Comparison of ENCODE assay signal across 19 cellular contexts in genomic region chr14:80381964-80382363, GRCh38.
DNase-seq lines count a peak whose midpoint lies in the region; ATAC-seq, FAIRE-seq and TF ChIP-seq lines count a peak whose summit lies in the region.
"Had no signal": no experiment of that assay in that cellular context is flagged by ENCODE, and none has a peak within 500 bp of the region (broad histone marks: within the 10 kb centered on the region; RNA-seq: fewer than 3 reads in every experiment).

No MANE protein-coding gene starts in this region.

- in situ Hi-C loops in IMR-90 (cut with MboI; ENCODE audit: low sequenced_read_pairs): no loop called here

- no peak overlapping the region for H3K4me3 ChIP-seq in IMR-90 (ENCODE audit: insufficient read depth, low read depth, low read length)
- H3K4me3 ChIP-seq in esophagus (ENCODE audit: low read depth in 1 of 2, low read length in 2 of 2): no peak overlapping the region
- H3K4me3 ChIP-seq in keratinocyte (ENCODE audit: control insufficient read depth in 2 of 3, extremely low read depth in 1 of 3, insufficient read depth in 2 of 3, low read depth in 1 of 3, low read length in 3 of 3): no peak overlapping the region
- no peak overlapping the region for H3K4me3 ChIP-seq in suprapubic skin
- H3K4me3 ChIP-seq: BLaER1, GM23248 had no signal

- no peaks in the 10 kb centered on the region for H3K79me1 ChIP-seq in IMR-90 (ENCODE audit: low read depth in 1 of 2, low read length in 2 of 2)

- POLR2A ChIA-PET in IMR-90 (lab: Charles Lee; ENCODE audit: unreplicated experiment): no interaction called here

- H2BK15ac ChIP-seq in IMR-90 (ENCODE audit: low read depth, low read length): no peak overlapping the region

- ATAC-seq in IMR-90 (ENCODE audit: low read depth) (no peak), HG02840 (IDR thresholded peaks at IDR 0.05; ENCODE audit: low FRiP score, unreplicated experiment) (no peak)

- H3K9ac ChIP-seq in IMR-90 (ENCODE audit: low read depth, low read length): no peak overlapping the region
- H3K9ac ChIP-seq in keratinocyte (ENCODE audit: control insufficient read depth, extremely low read depth, insufficient read depth, low read length): no peak overlapping the region
- H3K9ac ChIP-seq: BLaER1, GM23248 had no signal

- H3K4ac ChIP-seq in IMR-90 (ENCODE audit: low read depth, low read length): no peak overlapping the region

- H2BK120ac ChIP-seq in IMR-90 (ENCODE audit: low read depth, low read length): no peak overlapping the region

- H4K91ac ChIP-seq in IMR-90 (ENCODE audit: insufficient read depth, low read depth, low read length): no peak overlapping the region

- no TSS peak for BruUV-seq in IMR-90 (replicated peaks; lab: Mats Ljungman, UMichigan)

- dilution Hi-C loops in IMR-90 (cut with HindIII; ENCODE audit: low sequenced_read_pairs, unreplicated experiment): no loop called here
- dilution Hi-C loops in keratinocyte (cut with MboI; ENCODE audit: extremely low pct_ligation_motif_present, low sequenced_read_pairs): no loop called here

- H3K4me1 ChIP-seq in IMR-90 (ENCODE audit: control insufficient read depth, insufficient read depth, low read length) (no peaks in the 10 kb centered on the region), esophagus (ENCODE audit: control insufficient read depth in 2 of 2, insufficient read depth in 2 of 2, low read length in 1 of 2) (peaks cover 2 to 3% of the 10 kb centered on the region in 2 donors), keratinocyte (ENCODE audit: control insufficient read depth, extremely low read depth, insufficient read depth, low read length) (peaks cover 17% of the 10 kb centered on the region), suprapubic skin (peaks cover 22% of the 10 kb centered on the region)
- H3K4me1 ChIP-seq: BLaER1 had no signal

- peak; percentile 36 for FAIRE-seq in keratinocyte (lab: Jason Lieb, UNC)
- FAIRE-seq: GM12892, GM18507, H54, HTR-8/SVneo had no signal

- 95% methylated on average over 3 of the region's 4 CpGs; no CpG with 5 or more reads in 1 of the 2 experiments for WGBS in IMR-90 (ENCODE audit: extremely low coverage in 2 of 2, insufficient read length in 1 of 2), 2 experiments
- 62 to 67% methylated on average over 4 of the region's 4 CpGs for WGBS in esophagus, 2 donors
- WGBS in suprapubic skin: 57% methylated on average over 4 of the region's 4 CpGs

- H3K56ac ChIP-seq in IMR-90 (ENCODE audit: extremely low read depth, insufficient read depth, low read length): no peak overlapping the region

- intact Hi-C loops in IMR-90 (cut with micrococcal nuclease): no loop called here

- no peaks in the 10 kb centered on the region for H3K79me2 ChIP-seq in keratinocyte (ENCODE audit: control insufficient read depth, insufficient read depth, low read length)

- H3K36me3 ChIP-seq in IMR-90 (ENCODE audit: control insufficient read depth, insufficient read depth, low read length) (no peaks in the 10 kb centered on the region), esophagus (ENCODE audit: control insufficient read depth in 2 of 2, insufficient read depth in 2 of 2, low read length in 1 of 2) (no peaks in the 10 kb centered on the region), keratinocyte (ENCODE audit: control insufficient read depth in 2 of 2, extremely low read depth in 1 of 2, insufficient read depth in 2 of 2, low read length in 2 of 2) (no peaks in the 10 kb centered on the region), suprapubic skin (no peaks in the 10 kb centered on the region)
- H3K36me3 ChIP-seq: BLaER1 had no signal

- CTCF ChIA-PET in IMR-90 (lab: Yijun Ruan, JAX): interaction anchor here (0.5 kb wide), 1 partner anchor 10 kb away, joined by 3 read pairs; no protein-coding TSS in a partner anchor

- H2AFZ ChIP-seq in IMR-90 (replicated peaks; ENCODE audit: low read length, poor library complexity): no peak overlapping the region
- H2AFZ ChIP-seq in keratinocyte (ENCODE audit: control insufficient read depth, low read length): peak overlapping the region; percentile 51
- H2AFZ ChIP-seq: GM23248 had no signal

- no peak for DNase-seq in IMR-90
- no peak for DNase-seq in keratinocyte (ENCODE audit: low read depth, low spot score)
- DNase-seq in suprapubic skin (ENCODE audit: low spot score in 2 of 2): no peak
- DNase-seq in activated CD4-positive, alpha-beta T cell treated with anti-CD3 and anti-CD28 coated beads for 4 hours: no peak
- DNase-seq in nucleus accumbens (lab: John Stamatoyannopoulos, UW): no peak
- DNase-seq: 8988T; CD4-positive, alpha-beta memory T cell; DMS153; DMS79; GDM1; GM23248; HCEC 1CT had no signal

- no peak for TF ChIP-seq EP300 in suprapubic skin (IDR thresholded peaks at IDR 0.05)

- H3K27ac ChIP-seq in IMR-90 (ENCODE audit: insufficient read depth, low read length) (no peak overlapping the region), esophagus (ENCODE audit: low read depth in 2 of 2, low read length in 1 of 2) (peak overlapping the region; percentile 47 to 49), keratinocyte (ENCODE audit: control insufficient read depth, insufficient read depth, low read length) (no peak overlapping the region), suprapubic skin (peak overlapping the region; percentile 69)
- H3K27ac ChIP-seq: BLaER1, GM23248 had no signal

- H3K9me1 ChIP-seq in IMR-90 (ENCODE audit: insufficient read depth, low read length) (no peaks in the 10 kb centered on the region), keratinocyte (ENCODE audit: control insufficient read depth, extremely low read depth, insufficient read depth, low read length) (no peaks in the 10 kb centered on the region)

- H3K9me3 ChIP-seq in IMR-90 (ENCODE audit: control insufficient read depth, insufficient read depth, low read length) (no peaks in the 10 kb centered on the region), esophagus (ENCODE audit: control insufficient read depth in 2 of 2, insufficient read depth in 1 of 2, low read depth in 1 of 2, low read length in 1 of 2) (no peaks in the 10 kb centered on the region), keratinocyte (ENCODE audit: control insufficient read depth, low read depth, low read length) (no peaks in the 10 kb centered on the region), suprapubic skin (no peaks in the 10 kb centered on the region)
- H3K9me3 ChIP-seq: BLaER1 had no signal

- H2AK9ac ChIP-seq in IMR-90 (replicated peaks; ENCODE audit: low read depth, low read length, poor library complexity): no peak overlapping the region

- H4K8ac ChIP-seq in IMR-90 (ENCODE audit: low read depth in 2 of 2, low read length in 2 of 2): no peak overlapping the region

- TF ChIP-seq POLR2A in IMR-90 (IDR thresholded peaks at IDR 0.05; ENCODE audit: low read depth, low read length): no peak
- TF ChIP-seq POLR2A in suprapubic skin (IDR thresholded peaks at IDR 0.05): no peak

- H4K5ac ChIP-seq in IMR-90 (ENCODE audit: low read depth, low read length): no peak overlapping the region

- no peak overlapping the region for H3K14ac ChIP-seq in IMR-90 (replicated peaks; ENCODE audit: low read depth, low read length)

- H3K27me3 ChIP-seq in IMR-90 (ENCODE audit: control insufficient read depth, insufficient read depth, low read length): no peaks in the 10 kb centered on the region
- H3K27me3 ChIP-seq in esophagus (ENCODE audit: control insufficient read depth in 1 of 2, insufficient read depth in 2 of 2, low read length in 2 of 2): no peaks in the 10 kb centered on the region
- H3K27me3 ChIP-seq in keratinocyte (ENCODE audit: control insufficient read depth, extremely low read depth, insufficient read depth, low read length): no peaks in the 10 kb centered on the region
- no peaks in the 10 kb centered on the region for H3K27me3 ChIP-seq in suprapubic skin
- H3K27me3 ChIP-seq: BLaER1 had no signal

- TF ChIP-seq CTCF in IMR-90 (conservative IDR thresholded peaks at IDR 0.05; ENCODE audit: low read depth, low read length): no peak
- no peak for TF ChIP-seq CTCF in keratinocyte (optimal IDR thresholded peaks at IDR 0.05 in 1 of 3, IDR thresholded peaks at IDR 0.05 in 1 of 3, conservative IDR thresholded peaks at IDR 0.05 in 1 of 3; ENCODE audit: extremely low read depth in 1 of 3, insufficient read depth in 2 of 3, low read length in 3 of 3)
- no peak for TF ChIP-seq CTCF in suprapubic skin (IDR thresholded peaks at IDR 0.05)

- H3K4me2 ChIP-seq in IMR-90 (ENCODE audit: low read depth, low read length) (no peak overlapping the region), keratinocyte (ENCODE audit: control insufficient read depth, extremely low read depth, insufficient read depth, low read depth, low read length) (peak overlapping the region; percentile 55)
- H3K4me2 ChIP-seq: BLaER1 had no signal

- H2BK5ac ChIP-seq in IMR-90 (ENCODE audit: low read depth, low read length, poor library complexity, severe bottlenecking): no peak overlapping the region

- H4K20me1 ChIP-seq in IMR-90 (ENCODE audit: insufficient read depth, low read length): no peaks in the 10 kb centered on the region
- no peaks in the 10 kb centered on the region for H4K20me1 ChIP-seq in keratinocyte (ENCODE audit: control insufficient read depth, extremely low read depth, insufficient read depth, low read length)
- H4K20me1 ChIP-seq: BLaER1 had no signal

- peak overlapping the region; percentile 22; the same call in 1 of the 2 replicates for H2BK20ac ChIP-seq in IMR-90 (ENCODE audit: low read depth, low read length)

- no peak overlapping the region for H3K18ac ChIP-seq in IMR-90 (ENCODE audit: low read depth, low read length)

- H3K23ac ChIP-seq in IMR-90 (ENCODE audit: low read depth, low read length): no peak overlapping the region

- no peak for TF ChIP-seq RAD21 in IMR-90 (IDR thresholded peaks at IDR 0.05; ENCODE audit: low read length)

- 0 out of 2 replicates have a peak overlapping the region, but pooled peaks have one; percentile 3 for H2AK5ac ChIP-seq in IMR-90 (ENCODE audit: low read depth, low read length)

TF ChIP-seq in IMR-90, 13 proteins besides CTCF, POLR2A, EP300 and RAD21 (continues in another document):
- TF ChIP-seq FOS (IDR thresholded peaks at IDR 0.05; ENCODE audit: low read depth, low read length): no peak
- no peak for TF ChIP-seq CEBPB (IDR thresholded peaks at IDR 0.05; ENCODE audit: low read depth, low read length)
- TF ChIP-seq RFX5 (IDR thresholded peaks at IDR 0.05; ENCODE audit: low read depth, low read length): no peak
- no peak for TF ChIP-seq CHD1 (IDR thresholded peaks at IDR 0.05; ENCODE audit: low read depth, low read length)
- TF ChIP-seq USF2 (IDR thresholded peaks at IDR 0.05; ENCODE audit: low read depth, low read length): no peak
- no peak for TF ChIP-seq MXI1 (IDR thresholded peaks at IDR 0.05; ENCODE audit: borderline replicate concordance, low read depth, low read length)
- TF ChIP-seq BHLHE40 (IDR thresholded peaks at IDR 0.05; ENCODE audit: low read depth, low read length): no peak
- TF ChIP-seq NFE2L2 (IDR thresholded peaks at IDR 0.05; ENCODE audit: low read depth, low read length): no peak

Comparison
In these comparisons a context has a peak if more than half of its experiments do, and no peak if none do; other contexts are left out.
1. H3K27ac ChIP-seq: peak in esophagus (2 of 2) and suprapubic skin (single experiment); none in IMR-90 (single experiment) and keratinocyte (single experiment).